Comparison of ENCODE assay signal across 16 cellular contexts in the genomic region with DNA sequence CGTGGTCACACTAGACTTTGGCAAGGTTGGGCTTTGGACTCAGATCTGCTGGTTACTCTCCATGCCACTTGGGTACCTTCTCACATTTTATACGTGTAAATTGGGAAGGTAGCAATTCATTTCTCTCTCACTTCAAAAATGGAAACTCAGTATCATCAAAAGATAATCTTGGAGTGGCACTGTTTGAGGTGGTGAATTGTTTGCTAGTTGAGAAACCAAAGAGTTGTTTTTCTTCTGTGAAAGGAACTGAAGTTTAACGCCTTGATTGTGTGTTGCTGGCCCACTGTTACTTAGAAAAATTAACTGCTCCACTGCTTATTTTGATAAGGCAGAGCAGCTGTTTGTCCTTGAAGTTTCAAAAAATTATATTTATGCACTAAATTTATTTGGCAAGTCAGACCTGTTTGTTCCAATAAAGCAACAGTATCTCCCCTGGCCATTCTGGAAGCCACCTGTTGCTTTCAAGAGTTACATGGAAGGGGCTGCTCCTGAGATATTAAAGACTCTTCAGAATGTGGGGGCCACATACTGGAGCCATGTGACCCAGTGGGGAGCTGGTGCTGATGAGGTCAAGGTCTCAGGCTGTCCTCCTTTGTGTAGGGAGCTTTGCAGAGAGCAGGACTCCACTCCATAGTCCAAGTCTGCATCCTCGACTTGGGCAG. TPM values are rescaled to one million over a fixed set of nuclear protein-coding genes. Genes with fewer than 3 reads are reported as not detected.
DNase-seq lines count a peak whose midpoint lies in the region; ATAC-seq and TF ChIP-seq lines count a peak whose summit lies in the region.
"Had no signal": no experiment of that assay in that cellular context is flagged by ENCODE, and none has a peak within 500 bp of the region (broad histone marks: within the 10 kb centered on the region; RNA-seq: fewer than 3 reads in every experiment).

No MANE protein-coding gene starts in this region.

- H3K36me3 Mint-ChIP-seq in activated T-helper 1 cell treated with anti-CD3 and anti-CD28 coated beads, Interleukin-12 subunit alpha, Interleukin-12 subunit beta, Interleukin-2, Interleukin-4 antibody, amounts not matched to agents 30 ng/mL and 10 ng/mL and 1 ng/mL, durations not matched to agents 14 hours and 24 hours and 36 hours (ENCODE audit: low read depth): peaks cover 11% of the 10 kb centered on the region
- H3K36me3 Mint-ChIP-seq in memory B cell (peaks cover 12% of the 10 kb centered on the region), neural progenitor cell (no peaks in the 10 kb centered on the region)

- no peaks in the 10 kb centered on the region for H3K9me3 Mint-ChIP-seq in activated T-helper 1 cell treated with anti-CD3 and anti-CD28 coated beads, Interleukin-12 subunit alpha, Interleukin-12 subunit beta, Interleukin-2, Interleukin-4 antibody, amounts not matched to agents 30 ng/mL and 10 ng/mL and 1 ng/mL, durations not matched to agents 14 hours and 24 hours and 36 hours
- peaks cover 2% of the 10 kb centered on the region for H3K9me3 Mint-ChIP-seq in memory B cell
- H3K9me3 Mint-ChIP-seq in neural progenitor cell: no peaks in the 10 kb centered on the region

- ATAC-seq in DND-41 (ENCODE audit: insufficient read depth, low read depth): 0 out of 3 replicates have a peak, but pooled peaks have one; percentile 39
- no peak for ATAC-seq in memory B cell (ENCODE audit: low read depth)
- ATAC-seq in GM21619 (IDR thresholded peaks at IDR 0.05; ENCODE audit: unreplicated experiment): no peak
- ATAC-seq: right lobe of liver had no signal

- no peak overlapping the region for H2AFZ ChIP-seq in DND-41 (ENCODE audit: low read depth, low read length)
- no peak overlapping the region for H2AFZ ChIP-seq in neural progenitor cell (replicated peaks)

- H3K27me3 ChIP-seq in BLaER1: no peaks in the 10 kb centered on the region
- no peaks in the 10 kb centered on the region for H3K27me3 ChIP-seq in DND-41 (ENCODE audit: insufficient read depth, low read length, poor library complexity)
- no peaks in the 10 kb centered on the region for H3K27me3 ChIP-seq in neural progenitor cell
- H3K27me3 ChIP-seq: BE2C, right lobe of liver had no signal

- H3K27ac ChIP-seq in BLaER1 (no peak overlapping the region), DND-41 (ENCODE audit: low read length) (no peak overlapping the region), neural progenitor cell (no peak overlapping the region)
- H3K27ac ChIP-seq: right lobe of liver had no signal

- H3K4me2 ChIP-seq in BLaER1 (peak overlapping the region; percentile 3; the same call in 1 of the 2 replicates), DND-41 (ENCODE audit: insufficient read depth, low read length) (no peak overlapping the region), neural progenitor cell (no peak overlapping the region)

- TF ChIP-seq CTCF in DND-41 (IDR thresholded peaks at IDR 0.05; ENCODE audit: borderline replicate concordance, extremely low read depth, low read length, poor library complexity, severe bottlenecking) (no peak), neural progenitor cell (IDR thresholded peaks at IDR 0.05) (no peak)

- H3K4me1 ChIP-seq in BLaER1 (peaks cover 6% of the 10 kb centered on the region; the same call in 1 of the 2 replicates), DND-41 (ENCODE audit: insufficient read depth, low read length) (peaks cover 3% of the 10 kb centered on the region), neural progenitor cell (peaks cover 28% of the 10 kb centered on the region)
- H3K4me1 ChIP-seq: BE2C had no signal

- no peaks in the 10 kb centered on the region for H3K9me3 ChIP-seq in BLaER1
- H3K9me3 ChIP-seq in DND-41 (ENCODE audit: insufficient read depth, low read length, severe bottlenecking): no peaks in the 10 kb centered on the region
- H3K9me3 ChIP-seq in neural progenitor cell (ENCODE audit: low read depth): no peaks in the 10 kb centered on the region
- H3K9me3 ChIP-seq: BE2C, right lobe of liver had no signal

- H3K4me3 ChIP-seq in BLaER1: no peak overlapping the region
- H3K4me3 ChIP-seq in DND-41 (ENCODE audit: low read depth in 1 of 2, low read length in 2 of 2): no peak overlapping the region
- H3K4me3 ChIP-seq in neural progenitor cell: no peak overlapping the region
- H3K4me3 ChIP-seq: right lobe of liver had no signal

- H3K4me1 Mint-ChIP-seq in activated T-helper 1 cell treated with anti-CD3 and anti-CD28 coated beads, Interleukin-12 subunit alpha, Interleukin-12 subunit beta, Interleukin-2, Interleukin-4 antibody, amounts not matched to agents 30 ng/mL and 10 ng/mL and 1 ng/mL, durations not matched to agents 14 hours and 24 hours and 36 hours (ENCODE audit: low read depth): peaks cover 96% of the 10 kb centered on the region
- H3K4me1 Mint-ChIP-seq in memory B cell (peaks cover 76% of the 10 kb centered on the region), neural progenitor cell (peaks cover 7% of the 10 kb centered on the region)

- no peaks in the 10 kb centered on the region for H3K27me3 Mint-ChIP-seq in activated T-helper 1 cell treated with anti-CD3 and anti-CD28 coated beads, Interleukin-12 subunit alpha, Interleukin-12 subunit beta, Interleukin-2, Interleukin-4 antibody, amounts not matched to agents 30 ng/mL and 10 ng/mL and 1 ng/mL, durations not matched to agents 14 hours and 24 hours and 36 hours (ENCODE audit: insufficient read depth)
- no peaks in the 10 kb centered on the region for H3K27me3 Mint-ChIP-seq in memory B cell
- H3K27me3 Mint-ChIP-seq in neural progenitor cell (ENCODE audit: insufficient read depth, low read depth): no peaks in the 10 kb centered on the region

- no peak overlapping the region for H3K27ac Mint-ChIP-seq in activated T-helper 1 cell treated with anti-CD3 and anti-CD28 coated beads, Interleukin-12 subunit alpha, Interleukin-12 subunit beta, Interleukin-2, Interleukin-4 antibody, amounts not matched to agents 30 ng/mL and 10 ng/mL and 1 ng/mL, durations not matched to agents 14 hours and 24 hours and 36 hours
- H3K27ac Mint-ChIP-seq in memory B cell: peak overlapping the region; percentile 76
- H3K27ac Mint-ChIP-seq in neural progenitor cell: no peak overlapping the region

- no peak overlapping the region for H3K9ac ChIP-seq in BLaER1
- no peak overlapping the region for H3K9ac ChIP-seq in DND-41 (ENCODE audit: low read depth, low read length)
- no peak overlapping the region for H3K9ac ChIP-seq in neural progenitor cell

- DNase-seq in DND-41 (no peak), memory B cell (ENCODE audit: low spot score in 2 of 2) (no peak), neural progenitor cell (ENCODE audit: low spot score) (no peak), NCI-H345 (lab: John Stamatoyannopoulos, UW) (no peak)
- no peak for DNase-seq in activated T-helper 1 cell treated with anti-CD3 and anti-CD28 coated beads, Interleukin-12 subunit alpha, Interleukin-12 subunit beta, Interleukin-2, Interleukin-4 antibody, amounts not matched to agents 30 ng/mL and 10 ng/mL and 1 ng/mL, durations not matched to agents 14 hours and 24 hours and 36 hours (ENCODE audit: low spot score)
- no peak for DNase-seq in stimulated activated CD4-positive, alpha-beta T cell treated with anti-CD3 and anti-CD28 coated beads, Interleukin-4, amount 100 ng/mL, for 24 hours
- DNase-seq: BE2C, DMS153, HCEC 1CT, islet precursor cell, mesendoderm, NCI-H2029 treated with DMSO at 0.1 percent for 48 hours, NCI-H524 treated with DMSO at 0.1 percent for 48 hours, right lobe of liver had no signal

- peak overlapping the region; percentile 43 for H3K4me3 Mint-ChIP-seq in activated T-helper 1 cell treated with anti-CD3 and anti-CD28 coated beads, Interleukin-12 subunit alpha, Interleukin-12 subunit beta, Interleukin-2, Interleukin-4 antibody, amounts not matched to agents 30 ng/mL and 10 ng/mL and 1 ng/mL, durations not matched to agents 14 hours and 24 hours and 36 hours
- H3K4me3 Mint-ChIP-seq in memory B cell (no peak overlapping the region), neural progenitor cell (no peak overlapping the region)

- peaks cover 80% of the 10 kb centered on the region for H4K20me1 ChIP-seq in BLaER1
- peaks cover 23% of the 10 kb centered on the region for H4K20me1 ChIP-seq in DND-41 (ENCODE audit: insufficient read depth, low read length)
- H4K20me1 ChIP-seq in neural progenitor cell (ENCODE audit: low read depth): no peaks in the 10 kb centered on the region

- peaks cover 7% of the 10 kb centered on the region for H3F3A ChIP-seq in neural progenitor cell (ENCODE audit: low read depth)

- intact Hi-C loops in activated T-helper 1 cell treated with anti-CD3 and anti-CD28 coated beads, Interleukin-12 subunit alpha, Interleukin-12 subunit beta, Interleukin-2, Interleukin-4 antibody, amounts not matched to agents 30 ng/mL and 10 ng/mL and 1 ng/mL, durations not matched to agents 14 hours and 24 hours and 36 hours (cut with micrococcal nuclease): loop anchor here (5.0 kb wide), 1 partner anchor 251 kb away; no protein-coding TSS in a partner anchor

- peaks cover 44% of the 10 kb centered on the region for H3K79me2 ChIP-seq in DND-41 (ENCODE audit: insufficient read depth, low read length)
- H3K79me2 ChIP-seq in neural progenitor cell (ENCODE audit: low read depth): peaks cover 90% of the 10 kb centered on the region

- H3K36me3 ChIP-seq in BLaER1 (no peaks in the 10 kb centered on the region), DND-41 (ENCODE audit: insufficient read depth, low read length) (no peaks in the 10 kb centered on the region), neural progenitor cell (no peaks in the 10 kb centered on the region)
- H3K36me3 ChIP-seq: BE2C, right lobe of liver had no signal

RNA-seq across cellular contexts. Expression of a gene that starts 16.2 kb away (rescaled TPM):
- 14.9 and 15.0 TPM in 2 replicates for total RNA-seq in activated T-helper 1 cell treated with anti-CD3 and anti-CD28 coated beads, Interleukin-12 subunit alpha, Interleukin-12 subunit beta, Interleukin-2, Interleukin-4 antibody, amounts not matched to agents 30 ng/mL and 10 ng/mL and 1 ng/mL, durations not matched to agents 14 hours and 24 hours and 36 hours
- 23.7 and 26.4 TPM in 2 replicates for total RNA-seq in neural progenitor cell (ENCODE audit: low replicate concordance)
